In genomic region chr22:38218661-38219331, GRCh38 we compare ENCODE assay signal across 9 cellular contexts. TPM values are rescaled to one million over a fixed set of nuclear protein-coding genes. Genes with fewer than 3 reads are reported as not detected.
DNase-seq lines count a peak whose midpoint lies in the region; ATAC-seq, FAIRE-seq and TF ChIP-seq lines count a peak whose summit lies in the region.
"Had no signal": no experiment of that assay in that cellular context is flagged by ENCODE, and none has a peak within 500 bp of the region (broad histone marks: within the 10 kb centered on the region; RNA-seq: fewer than 3 reads in every experiment).

No MANE protein-coding gene starts in this region.

- peaks cover 4% of the 10 kb centered on the region for H4K20me1 ChIP-seq in astrocyte (ENCODE audit: insufficient read depth, low read length)
- H4K20me1 ChIP-seq in hepatocyte (ENCODE audit: insufficient read depth, poor library complexity, severe bottlenecking): no peaks in the 10 kb centered on the region

- H3K9me3 ChIP-seq in astrocyte (ENCODE audit: insufficient read depth, low read depth, low read length) (no peaks in the 10 kb centered on the region), hepatocyte (ENCODE audit: low read depth) (no peaks in the 10 kb centered on the region), skeletal muscle satellite cell (replicated peaks; ENCODE audit: low read length) (no peaks in the 10 kb centered on the region)

- H3K4me1 ChIP-seq in astrocyte (ENCODE audit: insufficient read depth, low read length) (peaks cover 39% of the 10 kb centered on the region), hepatocyte (ENCODE audit: insufficient read depth) (peaks cover 27% of the 10 kb centered on the region), skeletal muscle satellite cell (ENCODE audit: control insufficient read depth, insufficient read depth, low read length) (peaks cover 46% of the 10 kb centered on the region)

- H3K36me3 Mint-ChIP-seq in astrocyte (ENCODE audit: low read depth, unreplicated experiment): peaks cover 8% of the 10 kb centered on the region

- H3K79me2 ChIP-seq in astrocyte (ENCODE audit: insufficient read depth, low read length) (peaks cover 7% of the 10 kb centered on the region), hepatocyte (no peaks in the 10 kb centered on the region)

- 41% methylated on average over 19 of the region's 19 CpGs for WGBS in hepatocyte (ENCODE audit: low lambda C conversion rate, missing lambda C conversion rate)

- peak overlapping the region; percentile 89 for H3K27ac Mint-ChIP-seq in astrocyte (ENCODE audit: unreplicated experiment)

- H3K4me3 Mint-ChIP-seq in astrocyte (ENCODE audit: unreplicated experiment): no peak overlapping the region

- no peaks in the 10 kb centered on the region for H3K9me2 ChIP-seq in hepatocyte (replicated peaks; ENCODE audit: insufficient read depth)

- H3K27ac ChIP-seq in 22Rv1 (peak overlapping the region; percentile 34), astrocyte (ENCODE audit: low read depth, low read length) (peak overlapping the region; percentile 98), hepatocyte (peak overlapping the region; percentile 99)

- peak overlapping the region; percentile 43 for H3K4me2 ChIP-seq in astrocyte (ENCODE audit: low read length)
- no peak overlapping the region for H3K4me2 ChIP-seq in hepatocyte
- H3K4me2 ChIP-seq in skeletal muscle satellite cell (ENCODE audit: low read length): peak overlapping the region; percentile 58

- H3K36me3 ChIP-seq in astrocyte (ENCODE audit: insufficient read depth, low read length): no peaks in the 10 kb centered on the region
- no peaks in the 10 kb centered on the region for H3K36me3 ChIP-seq in hepatocyte (replicated peaks; ENCODE audit: insufficient read depth, low read depth)
- peaks cover 50% of the 10 kb centered on the region for H3K36me3 ChIP-seq in skeletal muscle satellite cell (ENCODE audit: insufficient read depth, low read length)

- FAIRE-seq in HTR-8/SVneo (lab: Jason Lieb, UNC) (peak; percentile 77), astrocyte (lab: Jason Lieb, UNC) (no peak)
- FAIRE-seq: endometrium had no signal

- DNase-seq in HTR-8/SVneo (ENCODE audit: insufficient read length, low spot score) (peak; percentile 71), astrocyte (ENCODE audit: low read depth) (peak; percentile 96), hepatocyte (ENCODE audit: low spot score) (peak; percentile 93), NCI-H526 (lab: John Stamatoyannopoulos, UW) (no peak), NCI-H510A (lab: John Stamatoyannopoulos, UW) (no peak)

- peak overlapping the region; percentile 80 for H3K9ac ChIP-seq in astrocyte (ENCODE audit: low read length)
- peak overlapping the region; percentile 76 for H3K9ac ChIP-seq in skeletal muscle satellite cell (ENCODE audit: low read depth, low read length)

- H3K4me3 ChIP-seq in astrocyte (ENCODE audit: insufficient read depth, low read depth, low read length): no peak overlapping the region
- H3K4me3 ChIP-seq in hepatocyte: no peak overlapping the region
- H3K4me3 ChIP-seq in skeletal muscle satellite cell (ENCODE audit: low read length): peak overlapping the region; percentile 5

- no peaks in the 10 kb centered on the region for H3K27me3 Mint-ChIP-seq in astrocyte (ENCODE audit: low read depth, unreplicated experiment)

- no peaks in the 10 kb centered on the region for H3K9me3 Mint-ChIP-seq in astrocyte (ENCODE audit: unreplicated experiment)

- H3K27me3 ChIP-seq in astrocyte (ENCODE audit: insufficient read depth, low read length) (no peaks in the 10 kb centered on the region), hepatocyte (no peaks in the 10 kb centered on the region), skeletal muscle satellite cell (ENCODE audit: control insufficient read depth, insufficient read depth, low read length) (no peaks in the 10 kb centered on the region)

- H2AFZ ChIP-seq in astrocyte (ENCODE audit: low read depth, low read length) (no peak overlapping the region), hepatocyte (no peak overlapping the region)

- no peak for ATAC-seq in GM21529 (IDR thresholded peaks at IDR 0.05; ENCODE audit: unreplicated experiment)

- TF ChIP-seq CTCF in 22Rv1 (IDR thresholded peaks at IDR 0.05) (no peak), astrocyte (IDR thresholded peaks at IDR 0.05; ENCODE audit: insufficient read depth, low read depth, low read length) (no peak), hepatocyte (IDR thresholded peaks at IDR 0.05; ENCODE audit: poor library complexity) (no peak)

- peaks cover 33% of the 10 kb centered on the region for H3K4me1 Mint-ChIP-seq in astrocyte (ENCODE audit: low read depth, unreplicated experiment)

RNA-seq across cellular contexts. Expression of gene MAFF, which starts 17.0 kb away (rescaled TPM):
- total RNA-seq in astrocyte (12.0 and 18.2 TPM in 2 replicates), hepatocyte (55.9 and 70.4 TPM in 2 replicates)
- polyA plus RNA-seq in hepatocyte: 67.2 and 76.3 TPM in 2 replicates
- total RNA-seq in skeletal muscle satellite cell (2012; rRNA removed): 29.7 and 36.9 TPM in 2 replicates

RNA-seq across cellular contexts. Expression of gene PLA2G6, which starts 37.2 kb away (rescaled TPM):
- total RNA-seq in astrocyte: 9.7 and 10.0 TPM in 2 replicates
- 28.2 and 39.9 TPM in 2 replicates for total RNA-seq in hepatocyte
- 30.2 and 42.6 TPM in 2 replicates for polyA plus RNA-seq in hepatocyte
- 4.8 and 8.6 TPM in 2 replicates for total RNA-seq in skeletal muscle satellite cell (2012; rRNA removed)

RNA-seq across cellular contexts. Expression of gene TMEM184B, which starts 54.0 kb away (rescaled TPM):
- 109 and 114 TPM in 2 replicates for total RNA-seq in astrocyte
- total RNA-seq in hepatocyte: 32.1 and 58.2 TPM in 2 replicates
- polyA plus RNA-seq in hepatocyte: 90.0 and 102 TPM in 2 replicates
- 33.0 and 43.7 TPM in 2 replicates for total RNA-seq in skeletal muscle satellite cell (2012; rRNA removed)

Comparison
In these comparisons a context has a peak if more than half of its experiments do, and no peak if none do; other contexts are left out.
1. H3K27ac ChIP-seq: peak in every context shown above with its lines; median percentile 99 in hepatocyte; 98 in astrocyte; 34 in 22Rv1.
2. DNase-seq: peak in HTR-8/SVneo (single experiment), astrocyte (single experiment) and hepatocyte (single experiment); none in NCI-H526 (0 of 2) and NCI-H510A (single experiment).